In genomic region chr15:38726187-38726586, GRCh38 we compare ENCODE assay signal across 20 cellular contexts.
"Had no signal": no experiment of that assay in that cellular context is flagged by ENCODE, and none has a peak within 500 bp of the region (broad histone marks: within the 10 kb centered on the region; RNA-seq: fewer than 3 reads in every experiment).

No MANE protein-coding gene starts in this region.

- H3K27me3 ChIP-seq: colonic mucosa, esophagus muscularis mucosa, gastroesophageal sphincter, hepatocyte, left lung had no signal

- H3K4me1 ChIP-seq: colonic mucosa, esophagus muscularis mucosa, foreskin keratinocyte, gastroesophageal sphincter, heart left ventricle, left lung, lower lobe of right lung had no signal

- H3K27ac ChIP-seq: colonic mucosa, esophagus muscularis mucosa, foreskin keratinocyte, gastroesophageal sphincter, heart left ventricle, hepatocyte, left lung, lower lobe of right lung had no signal

- ATAC-seq: effector memory CD8-positive, alpha-beta T cell; foreskin keratinocyte; gastroesophageal sphincter; heart left ventricle; left cardiac atrium; left lung; left ventricle myocardium superior; lower lobe of right lung; naive thymus-derived CD4-positive, alpha-beta T cell had no signal

- H3K4me3 ChIP-seq: colonic mucosa, esophagus muscularis mucosa, gastroesophageal sphincter, heart left ventricle, hepatocyte, left lung, lower lobe of right lung had no signal

- H2AFZ ChIP-seq: hepatocyte had no signal

- H3K36me3 ChIP-seq: colonic mucosa, esophagus muscularis mucosa, gastroesophageal sphincter, heart left ventricle, left lung, lower lobe of right lung had no signal

- DNase-seq: colonic mucosa; cortex of kidney; effector CD8-positive, alpha-beta T cell; effector memory CD8-positive, alpha-beta T cell; endodermal cell; foreskin keratinocyte; heart left ventricle; hypothalamus; immature natural killer cell; islet precursor cell; left cardiac atrium; left lung; left ventricle myocardium superior; lower lobe of right lung; mesendoderm; midbrain; naive thymus-derived CD4-positive, alpha-beta T cell had no signal

- H3K9me3 ChIP-seq: colonic mucosa, esophagus muscularis mucosa, gastroesophageal sphincter, heart left ventricle, left lung, lower lobe of right lung had no signal

- H3K4me2 ChIP-seq: hepatocyte had no signal

- H3K79me2 ChIP-seq: hepatocyte had no signal
